29 cellular contexts compared by ENCODE assay signal in the genomic region with DNA sequence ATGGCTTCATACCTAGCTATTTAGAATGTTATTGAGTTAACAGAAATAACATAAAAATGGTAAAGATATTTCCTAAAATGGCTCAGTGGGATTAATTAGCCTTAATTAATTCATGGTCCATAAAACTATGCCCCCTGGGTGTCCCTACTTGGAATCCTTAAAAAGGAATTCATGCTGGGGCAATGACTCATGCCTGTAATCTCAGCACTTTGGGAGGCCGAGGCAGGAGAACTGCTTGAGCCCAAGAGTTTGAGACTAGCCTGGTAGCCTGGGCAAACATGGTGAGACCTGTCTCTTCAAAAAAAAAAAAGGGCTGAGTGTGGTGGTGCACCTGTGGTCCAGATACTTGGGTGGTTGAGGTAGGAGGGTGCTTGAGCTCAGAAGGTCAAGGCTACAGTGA.
A peak's percentile ranks its signal among the peaks of the same experiment; 100 is the strongest.
DNase-seq lines count a peak whose midpoint lies in the region; ATAC-seq, FAIRE-seq and TF ChIP-seq lines count a peak whose summit lies in the region.
"Had no signal": no experiment of that assay in that cellular context is flagged by ENCODE, and none has a peak within 500 bp of the region (broad histone marks: within the 10 kb centered on the region; RNA-seq: fewer than 3 reads in every experiment).

No MANE protein-coding gene starts in this region.

- no peaks in the 10 kb centered on the region for H4K20me1 ChIP-seq in OCI-LY7 (ENCODE audit: insufficient read depth, low read length)

- H3K4me1 Mint-ChIP-seq in natural killer cell treated with Interleukin-12 subunit alpha and Interleukin-12 subunit beta and Interleukin-15 and Interleukin-18, amount 100 ng/mL, for 72 hours (ENCODE audit: low read depth in 2 of 2), result peaks cover 0 to 5% of the 10 kb centered on the region in 2 donors
- H3K4me1 Mint-ChIP-seq in glutamatergic neuron (ENCODE audit: low read depth, unreplicated experiment), result peaks cover 9% of the 10 kb centered on the region
- H3K4me1 Mint-ChIP-seq: activated naive CD8-positive, alpha-beta T cell treated with anti-CD3 and anti-CD28 coated beads, Interleukin-2, amount 10 ng/mL, durations not matched to agents 7 days and 5 days; stimulated activated naive CD8-positive, alpha-beta T cell treated with anti-CD3 and anti-CD28 coated beads, Interleukin-15, amount 100 ng/mL, for 72 hours had no signal

- H3K27me3 ChIP-seq in A673 (replicated peaks; ENCODE audit: insufficient read depth, low read depth, low read length, poor library complexity) (no peaks in the 10 kb centered on the region), H7 (ENCODE audit: control insufficient read depth, insufficient read depth, low read length) (no peaks in the 10 kb centered on the region)
- H3K27me3 ChIP-seq: Peyer's patch, tibial nerve had no signal

- no peaks in the 10 kb centered on the region for H3K9me3 Mint-ChIP-seq in natural killer cell treated with Interleukin-12 subunit alpha and Interleukin-12 subunit beta and Interleukin-15 and Interleukin-18, amount 100 ng/mL, for 72 hours
- peaks cover 4% of the 10 kb centered on the region for H3K9me3 Mint-ChIP-seq in glutamatergic neuron (ENCODE audit: unreplicated experiment)
- H3K9me3 Mint-ChIP-seq: stimulated activated naive CD8-positive, alpha-beta T cell treated with anti-CD3 and anti-CD28 coated beads, Interleukin-15, amount 100 ng/mL, for 72 hours; T-helper 2 cell treated with Interferon-gamma antibody and Interleukin-4, amounts not matched to agents 5 μg/mL and 100 μg/mL, for 36 hours had no signal

- POLR2A ChIA-PET in A673 (lab: Charles Lee; ENCODE audit: low non-redundant PET) (no interaction called here), OCI-LY7 (lab: Charles Lee) (interaction anchor here (0.6 to 1.4 kb wide), 5 partner anchors 12 to 363 kb away, joined by 3 to 8 read pairs (median 3); no protein-coding TSS in a partner anchor)

- BruUV-seq in A673 (replicated peaks; lab: Mats Ljungman, UMichigan) (no TSS peak), OCI-LY7 (replicated peaks; lab: Mats Ljungman, UMichigan) (no TSS peak)

- no peak overlapping the region for H3K4me3 ChIP-seq in A673 (ENCODE audit: low read depth, low read length, poor library complexity, severe bottlenecking)
- H3K4me3 ChIP-seq in OCI-LY7 (ENCODE audit: low read depth, low read length, poor library complexity, severe bottlenecking), result no peak overlapping the region
- no peak overlapping the region for H3K4me3 ChIP-seq in H7 (ENCODE audit: insufficient read depth, low read depth, low read length)
- H3K4me3 ChIP-seq: A549, Peyer's patch, tibial nerve had no signal

- H3K27me3 Mint-ChIP-seq in natural killer cell treated with Interleukin-12 subunit alpha and Interleukin-12 subunit beta and Interleukin-15 and Interleukin-18, amount 100 ng/mL, for 72 hours, result peaks cover 0 to 8% of the 10 kb centered on the region in 2 donors
- peaks cover 2% of the 10 kb centered on the region for H3K27me3 Mint-ChIP-seq in glutamatergic neuron (ENCODE audit: unreplicated experiment)
- H3K27me3 Mint-ChIP-seq: activated naive CD8-positive, alpha-beta T cell treated with anti-CD3 and anti-CD28 coated beads, Interleukin-2, amount 10 ng/mL, durations not matched to agents 7 days and 5 days; stimulated activated naive CD8-positive, alpha-beta T cell treated with anti-CD3 and anti-CD28 coated beads, Interleukin-15, amount 100 ng/mL, for 72 hours had no signal

- ATAC-seq in natural killer cell treated with Interleukin-12 subunit alpha and Interleukin-12 subunit beta and Interleukin-15 and Interleukin-18, amount 100 ng/mL, for 72 hours, result no peak
- ATAC-seq: A549; esophagus mucosa; stimulated activated naive CD8-positive, alpha-beta T cell treated with anti-CD3 and anti-CD28 coated beads, Interleukin-15, amount 100 ng/mL, for 72 hours had no signal

- H3K36me3 ChIP-seq in A673 (ENCODE audit: insufficient read depth, low read length, poor library complexity, severe bottlenecking), result no peaks in the 10 kb centered on the region
- no peaks in the 10 kb centered on the region; the same call in 1 of the 2 replicates for H3K36me3 ChIP-seq in OCI-LY7 (ENCODE audit: insufficient read depth, low read length)
- H3K36me3 ChIP-seq in H7 (replicated peaks; ENCODE audit: control insufficient read depth, insufficient read depth, low read length), result no peaks in the 10 kb centered on the region; the same call in 1 of the 2 replicates
- H3K36me3 ChIP-seq: Peyer's patch, tibial nerve had no signal

- intact Hi-C loops in A673 (cut with micrococcal nuclease; ENCODE audit: unreplicated experiment), result no loop called here
- intact Hi-C loops in OCI-LY7 (cut with micrococcal nuclease; ENCODE audit: unreplicated experiment), result no loop called here

- DNase-seq in A673 (ENCODE audit: low spot score) (peak; percentile 78), GM12891 (ENCODE audit: insufficient read length, low spot score) (no peak), OCI-LY7 (ENCODE audit: low spot score) (no peak), hepatic stellate cell (ENCODE audit: low spot score) (no peak), H7 (no peak), glutamatergic neuron (no peak)
- no peak for DNase-seq in natural killer cell treated with Interleukin-12 subunit alpha and Interleukin-12 subunit beta and Interleukin-15 and Interleukin-18, amount 100 ng/mL, for 72 hours (ENCODE audit: low spot score)
- DNase-seq: activated CD8-positive, alpha-beta memory T cell treated with anti-CD3 and anti-CD28 coated beads, Interleukin-2, amount 50 U/mL, for 48 hours; activated effector memory CD4-positive, alpha-beta T cell treated with Interleukin-2 at 50 U/mL for 16 hours; activated naive CD8-positive, alpha-beta T cell treated with anti-CD3 and anti-CD28 coated beads, Interleukin-2, amount 10 ng/mL, durations not matched to agents 7 days and 5 days; Caco-2; effector memory CD4-positive, alpha-beta T cell; foreskin melanocyte; GF-D8; Kasumi-1; mammary epithelial cell; NCI-H1048; NCI-H187; NCI-H226; occipital lobe; Peyer's patch; SK-N-SH; stimulated activated naive CD8-positive, alpha-beta T cell treated with anti-CD3 and anti-CD28 coated beads, Interleukin-15, amount 100 ng/mL, for 72 hours had no signal

- CTCF ChIA-PET in A673 (lab: Charles Lee), result no interaction called here
- CTCF ChIA-PET in OCI-LY7 (lab: Charles Lee; ENCODE audit: unreplicated experiment), result no interaction called here

- no peak for TF ChIP-seq CTCF in A673 (conservative IDR thresholded peaks at IDR 0.05; ENCODE audit: low read depth, low read length)
- no peak for TF ChIP-seq CTCF in OCI-LY7 (conservative IDR thresholded peaks at IDR 0.05; ENCODE audit: low read length)
- TF ChIP-seq CTCF in glutamatergic neuron (IDR thresholded peaks at IDR 0.05; ENCODE audit: partially characterized antibody, unreplicated experiment), result no peak

- no peak overlapping the region for H3K27ac ChIP-seq in A673 (ENCODE audit: low read depth, low read length, poor library complexity, severe bottlenecking)
- peak overlapping the region; percentile 19 for H3K27ac ChIP-seq in OCI-LY7 (ENCODE audit: low read depth, low read length, poor library complexity, severe bottlenecking)
- H3K27ac ChIP-seq: A549, tibial nerve, VCaP had no signal

- no peak overlapping the region for H2AFZ ChIP-seq in OCI-LY7 (ENCODE audit: low read length)

- no peaks in the 10 kb centered on the region for H3K36me3 Mint-ChIP-seq in natural killer cell treated with Interleukin-12 subunit alpha and Interleukin-12 subunit beta and Interleukin-15 and Interleukin-18, amount 100 ng/mL, for 72 hours
- H3K36me3 Mint-ChIP-seq in glutamatergic neuron (ENCODE audit: unreplicated experiment), result no peaks in the 10 kb centered on the region

- peak; percentile 31 for FAIRE-seq in GM12891 (lab: Jason Lieb, UNC)
- peak; percentile 13 for FAIRE-seq in islet of Langerhans (lab: Jason Lieb, UNC)

- no peaks in the 10 kb centered on the region for H3K9me3 ChIP-seq in A673 (ENCODE audit: low read depth, low read length, poor library complexity, severe bottlenecking)
- H3K9me3 ChIP-seq in OCI-LY7 (ENCODE audit: low read length), result no peaks in the 10 kb centered on the region
- H3K9me3 ChIP-seq: A549, Caco-2, Peyer's patch, SK-N-SH, tibial nerve had no signal

- TF ChIP-seq POLR2A in GM12891 (IDR thresholded peaks at IDR 0.05; ENCODE audit: low read depth, low read length), result no peak

- no peak overlapping the region for H3K4me3 Mint-ChIP-seq in natural killer cell treated with Interleukin-12 subunit alpha and Interleukin-12 subunit beta and Interleukin-15 and Interleukin-18, amount 100 ng/mL, for 72 hours
- H3K4me3 Mint-ChIP-seq in glutamatergic neuron (ENCODE audit: unreplicated experiment), result no peak overlapping the region
- H3K4me3 Mint-ChIP-seq: activated naive CD8-positive, alpha-beta T cell treated with anti-CD3 and anti-CD28 coated beads, Interleukin-2, amount 10 ng/mL, durations not matched to agents 7 days and 5 days; stimulated activated naive CD8-positive, alpha-beta T cell treated with anti-CD3 and anti-CD28 coated beads, Interleukin-15, amount 100 ng/mL, for 72 hours; T-helper 2 cell treated with Interferon-gamma antibody and Interleukin-4, amounts not matched to agents 5 μg/mL and 100 μg/mL, for 36 hours had no signal

- H3K79me2 ChIP-seq in OCI-LY7 (ENCODE audit: insufficient read depth, low read depth, low read length), result no peaks in the 10 kb centered on the region

- H3K4me2 ChIP-seq in OCI-LY7 (ENCODE audit: low read length), result peak overlapping the region; percentile 50
- H3K4me2 ChIP-seq: A549, SK-N-SH had no signal

- H3K4me1 ChIP-seq in A673 (ENCODE audit: insufficient read depth, low read length, poor library complexity, severe bottlenecking) (peaks cover 36% of the 10 kb centered on the region), OCI-LY7 (ENCODE audit: insufficient read depth, low read length, poor library complexity, severe bottlenecking) (peaks cover 15% of the 10 kb centered on the region)
- H3K4me1 ChIP-seq: A549, Caco-2, Peyer's patch, tibial nerve had no signal

- no peak overlapping the region for H3K27ac Mint-ChIP-seq in natural killer cell treated with Interleukin-12 subunit alpha and Interleukin-12 subunit beta and Interleukin-15 and Interleukin-18, amount 100 ng/mL, for 72 hours
- no peak overlapping the region for H3K27ac Mint-ChIP-seq in glutamatergic neuron (ENCODE audit: unreplicated experiment)
- H3K27ac Mint-ChIP-seq: activated naive CD8-positive, alpha-beta T cell treated with anti-CD3 and anti-CD28 coated beads, Interleukin-2, amount 10 ng/mL, durations not matched to agents 7 days and 5 days; stimulated activated naive CD8-positive, alpha-beta T cell treated with anti-CD3 and anti-CD28 coated beads, Interleukin-15, amount 100 ng/mL, for 72 hours; T-helper 2 cell treated with Interferon-gamma antibody and Interleukin-4, amounts not matched to agents 5 μg/mL and 100 μg/mL, for 36 hours had no signal

- no peaks in the 10 kb centered on the region for H3K9me2 ChIP-seq in OCI-LY7 (ENCODE audit: insufficient read depth, low read length)
- H3K9me2 ChIP-seq: SK-N-SH had no signal

TF ChIP-seq in GM12891, 5 proteins besides CTCF, POLR2A, EP300 and RAD21:
- no peak for TF ChIP-seq TAF1 (IDR thresholded peaks at IDR 0.05; ENCODE audit: low read depth, low read length)
- TF ChIP-seq SPI1 (IDR thresholded peaks at IDR 0.05; ENCODE audit: low read depth, low read length), result no peak
- TF ChIP-seq PAX5 (IDR thresholded peaks at IDR 0.05; ENCODE audit: insufficient read depth, low read length, severe bottlenecking), result no peak
- no peak for TF ChIP-seq POU2F2 (IDR thresholded peaks at IDR 0.05; ENCODE audit: low read depth, low read length)
- no peak for TF ChIP-seq POLR2AphosphoS5 (IDR thresholded peaks at IDR 0.05; ENCODE audit: low read depth, low read length)
